ENCODE assay signal across 6 cellular contexts in the genomic region with DNA sequence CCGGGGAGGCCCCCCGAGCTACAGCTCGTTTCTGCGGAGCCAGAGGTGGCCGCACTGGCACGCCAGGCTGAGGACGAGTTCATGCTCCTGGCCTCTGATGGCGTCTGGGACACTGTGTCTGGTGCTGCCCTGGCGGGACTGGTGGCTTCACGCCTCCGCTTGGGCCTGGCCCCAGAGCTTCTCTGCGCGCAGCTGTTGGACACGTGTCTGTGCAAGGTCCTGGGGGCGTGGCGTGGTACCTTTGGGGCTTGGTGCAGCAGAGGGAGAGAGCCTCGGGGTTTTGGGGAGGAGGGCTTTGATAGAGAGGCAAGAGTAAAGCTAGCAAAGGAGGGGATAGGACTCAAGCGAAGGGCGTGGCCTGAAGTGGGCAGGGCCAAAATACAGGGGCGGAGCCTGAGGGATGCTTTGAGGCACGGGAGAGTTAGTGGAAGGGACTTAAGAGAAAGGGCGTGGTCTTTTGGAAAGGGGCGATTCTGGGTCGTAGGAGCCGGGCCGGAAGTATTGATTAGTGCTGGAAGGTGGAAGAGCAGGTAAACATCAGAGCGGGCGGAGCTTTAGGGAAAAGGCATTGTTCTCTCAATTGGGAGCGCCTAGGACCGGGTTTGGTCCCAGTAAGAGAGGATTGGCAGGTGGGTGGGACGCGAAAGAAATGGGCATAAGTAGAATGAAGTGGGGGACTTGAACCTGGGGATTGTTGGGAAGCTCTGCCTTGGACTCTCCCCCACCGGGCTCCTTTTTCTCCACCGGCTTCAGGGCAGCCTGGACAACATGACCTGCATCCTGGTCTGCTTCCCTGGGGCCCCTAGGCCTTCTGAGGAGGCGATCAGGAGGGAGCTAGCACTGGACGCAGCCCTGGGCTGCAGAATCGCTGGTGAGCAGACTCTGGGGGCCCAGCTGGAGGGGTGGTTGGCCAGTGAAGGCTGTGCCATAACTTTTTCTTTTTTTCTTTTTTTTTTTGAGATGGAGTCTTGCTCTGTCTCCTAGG. TPM values are rescaled to one million over a fixed set of nuclear protein-coding genes. Genes with fewer than 3 reads are reported as not detected.
DNase-seq lines count a peak whose midpoint lies in the region; ATAC-seq and TF ChIP-seq lines count a peak whose summit lies in the region.

No MANE protein-coding gene starts in this region.

- DNase-seq in A673 (ENCODE audit: low spot score) (peak; percentile 91), NAMALWA (ENCODE audit: low spot score) (peak; percentile 90), mucosa of gallbladder (ENCODE audit: low spot score) (peak; percentile 31)
- DNase-seq in activated naive CD4-positive, alpha-beta T cell treated with anti-CD3 and anti-CD28 coated beads, Interleukin-2, amount 50 U/mL, for 72 hours (ENCODE audit: low spot score in 2 of 2) = peak in 1 of 2 donors; percentile 79

- BruUV-seq in A673 (replicated peaks; lab: Mats Ljungman, UMichigan) = no TSS peak

- H3K27me3 ChIP-seq in A673 (replicated peaks; ENCODE audit: insufficient read depth, low read depth, low read length, poor library complexity) = no peaks in the 10 kb centered on the region

- intact Hi-C loops in A673 (cut with micrococcal nuclease; ENCODE audit: unreplicated experiment) = no loop called here

- TF ChIP-seq CTCF in A673 (conservative IDR thresholded peaks at IDR 0.05; ENCODE audit: low read depth, low read length) = no peak

- no peak overlapping the region for H3K27ac ChIP-seq in A673 (ENCODE audit: low read depth, low read length, poor library complexity, severe bottlenecking)

- no peak overlapping the region for H3K27ac Mint-ChIP-seq in activated naive CD4-positive, alpha-beta T cell treated with anti-CD3 and anti-CD28 coated beads, Interleukin-2, amount 50 U/mL, for 72 hours

- H3K4me3 ChIP-seq in A673 (ENCODE audit: low read depth, low read length, poor library complexity, severe bottlenecking) = peak overlapping the region; percentile 33

- POLR2A ChIA-PET in A673 (lab: Charles Lee; ENCODE audit: low non-redundant PET) = no interaction called here

- H3K9me3 Mint-ChIP-seq in activated naive CD4-positive, alpha-beta T cell treated with anti-CD3 and anti-CD28 coated beads, Interleukin-2, amount 50 U/mL, for 72 hours = no peaks in the 10 kb centered on the region

- ATAC-seq in activated naive CD4-positive, alpha-beta T cell treated with anti-CD3 and anti-CD28 coated beads, Interleukin-2, amount 50 U/mL, for 72 hours = peak; percentile 47 to 65
- ATAC-seq in GM18502 (IDR thresholded peaks at IDR 0.05; ENCODE audit: poor library complexity, unreplicated experiment) (no peak), GM19023 (IDR thresholded peaks at IDR 0.05; ENCODE audit: unreplicated experiment) (no peak)

- peaks cover 0 to 4% of the 10 kb centered on the region in 2 donors for H3K36me3 Mint-ChIP-seq in activated naive CD4-positive, alpha-beta T cell treated with anti-CD3 and anti-CD28 coated beads, Interleukin-2, amount 50 U/mL, for 72 hours

- no peaks in the 10 kb centered on the region for H3K36me3 ChIP-seq in A673 (ENCODE audit: insufficient read depth, low read length, poor library complexity, severe bottlenecking)

- H3K9me3 ChIP-seq in A673 (ENCODE audit: low read depth, low read length, poor library complexity, severe bottlenecking) = no peaks in the 10 kb centered on the region

- H3K4me1 ChIP-seq in A673 (ENCODE audit: insufficient read depth, low read length, poor library complexity, severe bottlenecking) = peaks cover 16% of the 10 kb centered on the region

- CTCF ChIA-PET in A673 (lab: Charles Lee) = interaction anchor here (0.7 to 0.9 kb wide), 2 partner anchors 14 to 20 kb away, joined by 3 read pairs; no protein-coding TSS in a partner anchor

RNA-seq across cellular contexts. Expression of gene PPM1N, which starts 1.2 kb away (rescaled TPM):
- total RNA-seq in A673 (2021) (0.80 and 1.6 TPM in 2 replicates), mucosa of gallbladder (2.2 TPM)
- total RNA-seq in activated naive CD4-positive, alpha-beta T cell treated with anti-CD3 and anti-CD28 coated beads, Interleukin-2, amount 50 U/mL, for 72 hours = 1 to 10 TPM; 1.5 to 7.4 TPM

RNA-seq across cellular contexts. Expression of gene RTN2, which starts 2.6 kb away (rescaled TPM):
- total RNA-seq in A673 (2021) (6.6 and 9.1 TPM in 2 replicates), mucosa of gallbladder (10.7 TPM)
- 1 to 10 TPM; 3.2 to 5.1 TPM for total RNA-seq in activated naive CD4-positive, alpha-beta T cell treated with anti-CD3 and anti-CD28 coated beads, Interleukin-2, amount 50 U/mL, for 72 hours

RNA-seq across cellular contexts. Expression of gene VASP, which starts 7.8 kb away (rescaled TPM):
- total RNA-seq in A673 (2021) = 89.6 and 102 TPM in 2 replicates
- total RNA-seq in activated naive CD4-positive, alpha-beta T cell treated with anti-CD3 and anti-CD28 coated beads, Interleukin-2, amount 50 U/mL, for 72 hours = 100 to 1,000 TPM in 1 of 2 donors, 10 to 100 TPM in 1; 76.8 to 156 TPM
- 137 TPM for total RNA-seq in mucosa of gallbladder

RNA-seq across cellular contexts. Expression of gene FOSB, which starts 31.7 kb away (rescaled TPM):
- 1.0 and 1.9 TPM in 2 replicates for total RNA-seq in A673 (2021)
- total RNA-seq in activated naive CD4-positive, alpha-beta T cell treated with anti-CD3 and anti-CD28 coated beads, Interleukin-2, amount 50 U/mL, for 72 hours = 10 to 100 TPM; 19.9 to 37.6 TPM
- 7.2 TPM for total RNA-seq in mucosa of gallbladder

Comparison
In these comparisons a context has a peak if more than half of its experiments do, and no peak if none do; other contexts are left out.
1. ATAC-seq: peak in activated naive CD4-positive, alpha-beta T cell treated with anti-CD3 and anti-CD28 coated beads, Interleukin-2, amount 50 U/mL, for 72 hours (2 of 2); none in GM18502 (single experiment) and GM19023 (single experiment).